11 cellular contexts compared by ENCODE assay signal in the genomic region with DNA sequence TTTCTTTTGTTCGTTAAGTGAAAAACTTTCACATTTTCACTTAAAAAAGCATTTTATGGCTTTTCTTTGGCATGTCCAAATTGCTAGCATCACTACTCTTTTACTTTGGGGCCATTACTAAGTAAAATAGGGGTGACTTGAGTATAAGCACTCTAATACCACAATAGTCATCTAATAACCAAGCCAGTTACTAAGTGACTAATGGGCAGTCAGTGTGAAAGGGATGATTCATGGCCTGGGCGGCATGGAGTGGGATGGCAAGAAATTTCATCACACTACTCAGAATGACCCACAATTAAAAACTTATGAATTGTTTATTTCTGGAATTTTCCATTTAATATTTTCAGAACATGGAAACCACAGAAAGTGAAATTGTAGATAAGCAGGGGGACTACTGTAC.
A peak's percentile ranks its signal among the peaks of the same experiment; 100 is the strongest.
DNase-seq lines count a peak whose midpoint lies in the region; ATAC-seq and TF ChIP-seq lines count a peak whose summit lies in the region.
"Had no signal": no experiment of that assay in that cellular context is flagged by ENCODE, and none has a peak within 500 bp of the region (broad histone marks: within the 10 kb centered on the region; RNA-seq: fewer than 3 reads in every experiment).

No MANE protein-coding gene starts in this region.

- H3K9me3 ChIP-seq in MG63 (no peaks in the 10 kb centered on the region), sigmoid colon (no peaks in the 10 kb centered on the region)
- H3K9me3 ChIP-seq: SJCRH30 had no signal

- no peaks in the 10 kb centered on the region for H3K36me3 Mint-ChIP-seq in nephron progenitor cell (ENCODE audit: low read depth)
- H3K36me3 Mint-ChIP-seq: stimulated activated memory B cell treated with anti-CD40 and anti-IgM and Interleukin-4, amounts not matched to agents 10 μg/mL and 1 μg/mL and 100 μg/mL, for 72 hours had no signal

- no peak overlapping the region for H3K27ac Mint-ChIP-seq in nephron progenitor cell
- H3K27ac Mint-ChIP-seq: stimulated activated memory B cell treated with anti-CD40 and anti-IgM and Interleukin-4, amounts not matched to agents 10 μg/mL and 1 μg/mL and 100 μg/mL, for 72 hours had no signal

- TF ChIP-seq EP300 in sigmoid colon (IDR thresholded peaks at IDR 0.05): no peak

- no peaks in the 10 kb centered on the region for H3K4me1 Mint-ChIP-seq in nephron progenitor cell
- H3K4me1 Mint-ChIP-seq: stimulated activated memory B cell treated with anti-CD40 and anti-IgM and Interleukin-4, amounts not matched to agents 10 μg/mL and 1 μg/mL and 100 μg/mL, for 72 hours had no signal

- intact Hi-C loops in sigmoid colon (cut with DNase I): no loop called here

- H3K9me3 Mint-ChIP-seq in nephron progenitor cell: peaks cover 7% of the 10 kb centered on the region
- H3K9me3 Mint-ChIP-seq: stimulated activated memory B cell treated with anti-CD40 and anti-IgM and Interleukin-4, amounts not matched to agents 10 μg/mL and 1 μg/mL and 100 μg/mL, for 72 hours had no signal

- peaks cover 4% of the 10 kb centered on the region for H3K27me3 Mint-ChIP-seq in nephron progenitor cell (ENCODE audit: low read depth, poor library complexity)
- H3K27me3 Mint-ChIP-seq: stimulated activated memory B cell treated with anti-CD40 and anti-IgM and Interleukin-4, amounts not matched to agents 10 μg/mL and 1 μg/mL and 100 μg/mL, for 72 hours had no signal

- DNase-seq in COLO829 (ENCODE audit: low spot score): peak; percentile 13
- DNase-seq in MG63: peak; percentile 39
- peak; percentile 2 for DNase-seq in fibroblast of the aortic adventitia (ENCODE audit: low read depth)
- no peak for DNase-seq in nephron progenitor cell
- no peak for DNase-seq in sigmoid colon
- no peak for DNase-seq in NOMO-1 treated with dmso at 0.1 percent for 144 hours (lab: John Stamatoyannopoulos, UW; ENCODE audit: unreplicated experiment)
- DNase-seq: NCI-H526 treated with DMSO at 0.1 percent for 48 hours, SJCRH30 had no signal

- no peak for TF ChIP-seq POLR2A in sigmoid colon (IDR thresholded peaks at IDR 0.05)

- H3K27ac ChIP-seq in sigmoid colon: no peak overlapping the region
- H3K27ac ChIP-seq: SJCRH30 had no signal

- ATAC-seq in GM21619 (IDR thresholded peaks at IDR 0.05; ENCODE audit: unreplicated experiment): peak; percentile 88
- ATAC-seq in GM21447 (IDR thresholded peaks at IDR 0.05; ENCODE audit: unreplicated experiment): no peak
- ATAC-seq: stimulated activated memory B cell treated with anti-CD40 and anti-IgM and Interleukin-4, amounts not matched to agents 10 μg/mL and 1 μg/mL and 100 μg/mL, for 72 hours had no signal

- no peaks in the 10 kb centered on the region for H3K4me1 ChIP-seq in sigmoid colon
- H3K4me1 ChIP-seq: SJCRH30 had no signal

- H3K36me3 ChIP-seq in MG63 (no peaks in the 10 kb centered on the region), sigmoid colon (no peaks in the 10 kb centered on the region)
- H3K36me3 ChIP-seq: SJCRH30 had no signal

- 90 to 97% methylated on average over 2 of the region's 2 CpGs for WGBS in sigmoid colon, 2 donors

- TF ChIP-seq CTCF in fibroblast of the aortic adventitia (IDR thresholded peaks at IDR 0.05; ENCODE audit: insufficient read depth, low read length) (no peak), nephron progenitor cell (IDR thresholded peaks at IDR 0.05) (no peak), sigmoid colon (IDR thresholded peaks at IDR 0.05) (no peak)

- H3K27me3 ChIP-seq in MG63 (no peaks in the 10 kb centered on the region), sigmoid colon (no peaks in the 10 kb centered on the region)
- H3K27me3 ChIP-seq: SJCRH30 had no signal

- H3K4me3 Mint-ChIP-seq in nephron progenitor cell: no peak overlapping the region
- H3K4me3 Mint-ChIP-seq: stimulated activated memory B cell treated with anti-CD40 and anti-IgM and Interleukin-4, amounts not matched to agents 10 μg/mL and 1 μg/mL and 100 μg/mL, for 72 hours had no signal

- H3K4me3 ChIP-seq in MG63 (no peak overlapping the region), fibroblast of the aortic adventitia (ENCODE audit: low read depth, low read length) (no peak overlapping the region), sigmoid colon (no peak overlapping the region)
- H3K4me3 ChIP-seq: SJCRH30 had no signal

Comparison
In these comparisons a context has a peak if more than half of its experiments do, and no peak if none do; other contexts are left out.
1. DNase-seq: peak in COLO829 (single experiment), MG63 (single experiment) and fibroblast of the aortic adventitia (single experiment); none in nephron progenitor cell (single experiment), sigmoid colon (single experiment) and NOMO-1 treated with dmso at 0.1 percent for 144 hours (single experiment).